Comparison of ENCODE assay signal across 11 cellular contexts in the genomic region with DNA sequence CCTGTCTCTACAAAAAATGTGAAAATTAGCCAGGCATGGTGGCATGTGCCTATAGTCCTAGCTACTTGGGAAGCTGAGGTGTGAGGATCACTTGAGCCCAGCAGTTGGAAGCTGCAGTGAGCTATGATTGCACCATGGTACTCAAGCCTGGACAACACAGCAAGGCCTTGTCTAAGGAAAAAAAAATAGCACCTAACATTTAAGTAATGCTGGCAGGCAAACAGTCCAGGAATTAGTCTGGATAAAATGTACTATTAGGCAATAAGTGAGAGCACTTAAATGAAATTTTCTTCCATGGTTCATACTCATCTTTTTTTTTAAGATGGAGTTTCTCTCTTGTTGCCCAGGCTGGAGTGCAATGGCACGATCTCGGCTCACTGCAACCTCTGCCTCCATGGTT. TPM values are rescaled to one million over a fixed set of nuclear protein-coding genes. Genes with fewer than 3 reads are reported as not detected.
"Had no signal": no experiment of that assay in that cellular context is flagged by ENCODE, and none has a peak within 500 bp of the region (broad histone marks: within the 10 kb centered on the region; RNA-seq: fewer than 3 reads in every experiment).

No MANE protein-coding gene starts in this region.

RNA-seq across cellular contexts. Expression of a gene that starts 30.3 kb away (rescaled TPM):
- total RNA-seq: NCI-H460, OCI-LY7, PC-3, PC-9, Peyer's patch, Right ventricle myocardium inferior, Right ventricle myocardium superior, RPMI7951, SJSA1, SK-MEL-5 had no signal

RNA-seq across cellular contexts. Expression of a gene that starts 47.4 kb away (rescaled TPM):
- total RNA-seq: NCI-H460, OCI-LY7, PC-3, PC-9, Right ventricle myocardium inferior, Right ventricle myocardium superior, RPMI7951, SJCRH30, SK-MEL-5 had no signal
